Comparison of ENCODE assay signal across 31 cellular contexts in genomic region chr5:111472096-111472495, GRCh38. TPM values are rescaled to one million over a fixed set of nuclear protein-coding genes. Genes with fewer than 3 reads are reported as not detected.
DNase-seq lines count a peak whose midpoint lies in the region; ATAC-seq and TF ChIP-seq lines count a peak whose summit lies in the region.
"Had no signal": no experiment of that assay in that cellular context is flagged by ENCODE, and none has a peak within 500 bp of the region (broad histone marks: within the 10 kb centered on the region; RNA-seq: fewer than 3 reads in every experiment).

No MANE protein-coding gene starts in this region.

- 83% methylated on average over 1 of the region's 3 CpGs; no CpG with 5 or more reads in 1 of the 2 experiments for WGBS in IMR-90 (ENCODE audit: extremely low coverage in 2 of 2, insufficient read length in 1 of 2), 2 experiments

- peaks cover 3% of the 10 kb centered on the region; the same call in 1 of the 2 replicates for H3K9me1 ChIP-seq in IMR-90 (ENCODE audit: insufficient read depth, low read length)

- no peak overlapping the region for H4K91ac ChIP-seq in IMR-90 (ENCODE audit: insufficient read depth, low read depth, low read length)

- CTCF ChIA-PET in IMR-90 (lab: Yijun Ruan, JAX): interaction anchor here (0.8 kb wide), 1 partner anchor 10 kb away, joined by 4 read pairs; no protein-coding TSS in a partner anchor

- ATAC-seq in GM18502 (IDR thresholded peaks at IDR 0.05; ENCODE audit: poor library complexity, unreplicated experiment) (peak; percentile 9), HG02610 (IDR thresholded peaks at IDR 0.05; ENCODE audit: unreplicated experiment) (peak; percentile 13), IMR-90 (ENCODE audit: low read depth) (no peak), HG03196 (IDR thresholded peaks at IDR 0.05; ENCODE audit: unreplicated experiment) (no peak)
- ATAC-seq: activated CD8-positive, alpha-beta memory T cell treated with anti-CD3 and anti-CD28 coated beads, Interleukin-2, amount 10 ng/mL, durations not matched to agents 7 days and 5 days; natural killer cell treated with Interleukin-12 subunit alpha and Interleukin-12 subunit beta and Interleukin-15 and Interleukin-18, amount 100 ng/mL, for 72 hours; PC-3; stimulated activated memory B cell treated with anti-CD40 and anti-IgM and Interleukin-4, amounts not matched to agents 10 μg/mL and 1 μg/mL and 100 μg/mL, for 72 hours; WTC11 had no signal

- no peak for TF ChIP-seq RAD21 in IMR-90 (IDR thresholded peaks at IDR 0.05; ENCODE audit: low read length)

- H2BK5ac ChIP-seq in IMR-90 (ENCODE audit: low read depth, low read length, poor library complexity, severe bottlenecking): no peak overlapping the region

- no peaks in the 10 kb centered on the region for H3K27me3 ChIP-seq in BLaER1 treated with 17β-estradiol and CSF1 and Interleukin-3, amounts not matched to agents 10 nM and 100 nM
- H3K27me3 ChIP-seq in IMR-90 (ENCODE audit: control insufficient read depth, insufficient read depth, low read length): no peaks in the 10 kb centered on the region
- H3K27me3 ChIP-seq: colonic mucosa, upper lobe of left lung had no signal

- 0 out of 22 replicates have a peak overlapping the region, but pooled peaks of 1 of the 11 experiments have one; percentile 16 for H3K9ac ChIP-seq in BLaER1 treated with 17β-estradiol and CSF1 and Interleukin-3, amounts not matched to agents 10 nM and 100 nM
- H3K9ac ChIP-seq in IMR-90 (ENCODE audit: low read depth, low read length): no peak overlapping the region

- no peaks in the 10 kb centered on the region for H3K36me3 ChIP-seq in BLaER1 treated with 17β-estradiol and CSF1 and Interleukin-3, amounts not matched to agents 10 nM and 100 nM
- no peaks in the 10 kb centered on the region for H3K36me3 ChIP-seq in IMR-90 (ENCODE audit: control insufficient read depth, insufficient read depth, low read length)
- H3K36me3 ChIP-seq: colonic mucosa, upper lobe of left lung had no signal

- no peak overlapping the region for H2AK9ac ChIP-seq in IMR-90 (replicated peaks; ENCODE audit: low read depth, low read length, poor library complexity)

- in situ Hi-C loops in IMR-90 (cut with MboI; ENCODE audit: low sequenced_read_pairs): loop anchor here (25.0 kb wide), 1 partner anchor 710 kb away; no protein-coding TSS in a partner anchor

- POLR2A ChIA-PET in IMR-90 (lab: Charles Lee; ENCODE audit: unreplicated experiment): no interaction called here

- no peak overlapping the region for H4K8ac ChIP-seq in IMR-90 (ENCODE audit: low read depth in 2 of 2, low read length in 2 of 2)

- no peak for TF ChIP-seq CTCF in IMR-90 (conservative IDR thresholded peaks at IDR 0.05; ENCODE audit: low read depth, low read length)

- H3K79me1 ChIP-seq in IMR-90 (ENCODE audit: low read depth in 1 of 2, low read length in 2 of 2): no peaks in the 10 kb centered on the region

- peaks cover 0 to 4% (median 0%) of the 10 kb centered on the region in 11 experiments; a peak in 2 of 22 replicates for H3K9me3 ChIP-seq in BLaER1 treated with 17β-estradiol and CSF1 and Interleukin-3, amounts not matched to agents 10 nM and 100 nM (replicated peaks in 1 of 11)
- no peaks in the 10 kb centered on the region for H3K9me3 ChIP-seq in IMR-90 (ENCODE audit: control insufficient read depth, insufficient read depth, low read length)
- H3K9me3 ChIP-seq: colonic mucosa, upper lobe of left lung had no signal

- H4K5ac ChIP-seq in IMR-90 (ENCODE audit: low read depth, low read length): 0 out of 2 replicates have a peak overlapping the region, but pooled peaks have one; percentile 2

- peak overlapping the region; percentile 32; the same call in 1 of the 2 replicates for H2BK120ac ChIP-seq in IMR-90 (ENCODE audit: low read depth, low read length)

- no peak overlapping the region for H3K14ac ChIP-seq in IMR-90 (replicated peaks; ENCODE audit: low read depth, low read length)

- DNase-seq in IMR-90: no peak
- DNase-seq in erythroblast (lab: John Stamatoyannopoulos, UW): no peak
- no peak for DNase-seq in NCI-H2107 (lab: John Stamatoyannopoulos, UW)
- DNase-seq: activated CD4-positive, alpha-beta T cell treated with anti-CD3 and anti-CD28 coated beads, Interleukin-2, amount 10 ng/mL, durations not matched to agents 24 days and 14 days; activated CD8-positive, alpha-beta memory T cell treated with anti-CD3 and anti-CD28 coated beads, Interleukin-2, amount 10 ng/mL, durations not matched to agents 7 days and 5 days; activated naive CD4-positive, alpha-beta T cell treated with anti-CD3 and anti-CD28 coated beads, Interleukin-2, amount 50 U/mL, for 16 hours; activated T-cell treated with anti-CD3 and anti-CD28 coated beads, Interleukin-2, amount 50 U/mL, for 48 hours; aorta; colonic mucosa; DMS53; effector CD8-positive, alpha-beta T cell; NCI-H1105; NCI-H187 treated with DMSO at 0.1 percent for 48 hours; NCI-H524; NK-92 treated with Interleukin-12 subunit alpha and Interleukin-12 subunit beta, amount 100 ng/mL, for 24 hours; PC-3; stimulated activated CD4-positive, alpha-beta T cell treated with anti-CD3 and anti-CD28 coated beads, Interleukin-15, amount 100 ng/mL, for 24 hours; substantia nigra; T-helper 1 cell; upper lobe of left lung had no signal

- H3K4me1 ChIP-seq in BLaER1 treated with 17β-estradiol and CSF1 and Interleukin-3, amounts not matched to agents 10 nM and 100 nM: peaks cover 9 to 34% (median 12%) of the 10 kb centered on the region in 10 experiments; a peak in 19 of 20 replicates
- peaks cover 2% of the 10 kb centered on the region; the same call in 1 of the 2 replicates for H3K4me1 ChIP-seq in IMR-90 (ENCODE audit: control insufficient read depth, insufficient read depth, low read length)
- H3K4me1 ChIP-seq: colonic mucosa, upper lobe of left lung had no signal

- dilution Hi-C loops in IMR-90 (cut with HindIII; ENCODE audit: low sequenced_read_pairs, unreplicated experiment): no loop called here

- no peak overlapping the region for H2BK20ac ChIP-seq in IMR-90 (ENCODE audit: low read depth, low read length)

- no peaks in the 10 kb centered on the region for H4K20me1 ChIP-seq in BLaER1 treated with 17β-estradiol and CSF1 and Interleukin-3, amounts not matched to agents 10 nM and 100 nM
- no peaks in the 10 kb centered on the region for H4K20me1 ChIP-seq in IMR-90 (ENCODE audit: insufficient read depth, low read length)

- H3K4ac ChIP-seq in IMR-90 (ENCODE audit: low read depth, low read length): no peak overlapping the region

- H2AK5ac ChIP-seq in IMR-90 (ENCODE audit: low read depth, low read length): no peak overlapping the region

- no TSS peak for BruUV-seq in IMR-90 (replicated peaks; lab: Mats Ljungman, UMichigan)

- no peak for TF ChIP-seq POLR2A in IMR-90 (IDR thresholded peaks at IDR 0.05; ENCODE audit: low read depth, low read length)
- TF ChIP-seq POLR2A in erythroblast (IDR thresholded peaks at IDR 0.05; ENCODE audit: low read length): no peak

- H3K23ac ChIP-seq in IMR-90 (ENCODE audit: low read depth, low read length): no peak overlapping the region

- intact Hi-C loops in IMR-90 (cut with micrococcal nuclease): no loop called here

- H3K56ac ChIP-seq in IMR-90 (ENCODE audit: extremely low read depth, insufficient read depth, low read length): no peak overlapping the region

- H3K18ac ChIP-seq in IMR-90 (ENCODE audit: low read depth, low read length): 0 out of 2 replicates have a peak overlapping the region, but pooled peaks have one; percentile 1

- H3K4me2 ChIP-seq in BLaER1 treated with 17β-estradiol and CSF1 and Interleukin-3, amounts not matched to agents 10 nM and 100 nM: peak overlapping the region in 10 of 11 experiments; percentile 20 to 74 (median 34); a peak in 17 of 22 replicates
- H3K4me2 ChIP-seq in IMR-90 (ENCODE audit: low read depth, low read length): no peak overlapping the region

- no peak overlapping the region for H2AFZ ChIP-seq in IMR-90 (replicated peaks; ENCODE audit: low read length, poor library complexity)

- H3K4me3 ChIP-seq in BLaER1 treated with 17β-estradiol and CSF1 and Interleukin-3, amounts not matched to agents 10 nM and 100 nM: no peak overlapping the region
- H3K4me3 ChIP-seq in IMR-90 (ENCODE audit: insufficient read depth, low read depth, low read length): no peak overlapping the region
- H3K4me3 ChIP-seq: colonic mucosa, K562, lung, SK-N-MC, upper lobe of left lung had no signal

- no peak overlapping the region for H2BK15ac ChIP-seq in IMR-90 (ENCODE audit: low read depth, low read length)

- 0 out of 22 replicates have a peak overlapping the region, but pooled peaks of 1 of the 11 experiments have one; percentile 0 for H3K27ac ChIP-seq in BLaER1 treated with 17β-estradiol and CSF1 and Interleukin-3, amounts not matched to agents 10 nM and 100 nM
- no peak overlapping the region for H3K27ac ChIP-seq in IMR-90 (ENCODE audit: insufficient read depth, low read length)
- H3K27ac ChIP-seq: colonic mucosa, epithelial cell of prostate, SK-N-MC, upper lobe of left lung had no signal

TF ChIP-seq in IMR-90, 13 proteins besides CTCF, POLR2A, EP300 and RAD21 (continues in another document):
- TF ChIP-seq SMC3 (IDR thresholded peaks at IDR 0.05; ENCODE audit: low read depth, low read length) (no peak), BHLHE40 (IDR thresholded peaks at IDR 0.05; ENCODE audit: low read depth, low read length) (no peak), MAFK (IDR thresholded peaks at IDR 0.05; ENCODE audit: low read depth, low read length) (no peak), USF2 (IDR thresholded peaks at IDR 0.05; ENCODE audit: low read depth, low read length) (no peak), RFX5 (IDR thresholded peaks at IDR 0.05; ENCODE audit: low read depth, low read length) (no peak), NFE2L2 (IDR thresholded peaks at IDR 0.05; ENCODE audit: low read depth, low read length) (no peak)
- TF ChIP-seq, protein P1, sequence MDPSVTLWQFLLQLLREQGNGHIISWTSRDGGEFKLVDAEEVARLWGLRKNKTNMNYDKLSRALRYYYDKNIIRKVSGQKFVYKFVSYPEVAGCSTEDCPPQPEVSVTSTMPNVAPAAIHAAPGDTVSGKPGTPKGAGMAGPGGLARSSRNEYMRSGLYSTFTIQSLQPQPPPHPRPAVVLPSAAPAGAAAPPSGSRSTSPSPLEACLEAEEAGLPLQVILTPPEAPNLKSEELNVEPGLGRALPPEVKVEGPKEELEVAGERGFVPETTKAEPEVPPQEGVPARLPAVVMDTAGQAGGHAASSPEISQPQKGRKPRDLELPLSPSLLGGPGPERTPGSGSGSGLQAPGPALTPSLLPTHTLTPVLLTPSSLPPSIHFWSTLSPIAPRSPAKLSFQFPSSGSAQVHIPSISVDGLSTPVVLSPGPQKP (IDR thresholded peaks at IDR 0.05; ENCODE audit: borderline replicate concordance, low read depth, low read length): no peak

RNA-seq across cellular contexts. Expression of gene STARD4, which starts 40.2 kb away (rescaled TPM):
- total RNA-seq in IMR-90 (2012; rRNA removed): 30.3 and 63.0 TPM in 2 replicates
- polyA plus RNA-seq in IMR-90 (2012; rRNA removed): 15.9 and 21.5 TPM in 2 replicates
- polyA plus RNA-seq in IMR-90 (2012; cell fraction: cytosol; rRNA removed): 4.1 and 10.6 TPM in 2 replicates
- polyA plus RNA-seq in IMR-90 (2012; cell fraction: nucleus; rRNA removed; ENCODE audit: low replicate concordance): 4.4 and 26.9 TPM in 2 replicates

Comparison
In these comparisons a context has a peak if more than half of its experiments do, and no peak if none do; other contexts are left out.
1. ATAC-seq: peak in GM18502 (single experiment) and HG02610 (single experiment); none in IMR-90 (single experiment) and HG03196 (single experiment).